In genomic region chr10:11609492-11610093, GRCh38 we compare ENCODE assay signal across 9 cellular contexts. TPM values are rescaled to one million over a fixed set of nuclear protein-coding genes. Genes with fewer than 3 reads are reported as not detected.
DNase-seq lines count a peak whose midpoint lies in the region; ATAC-seq and TF ChIP-seq lines count a peak whose summit lies in the region.
"Had no signal": no experiment of that assay in that cellular context is flagged by ENCODE, and none has a peak within 500 bp of the region (broad histone marks: within the 10 kb centered on the region; RNA-seq: fewer than 3 reads in every experiment).

No MANE protein-coding gene starts in this region.

- intact Hi-C loops in ascending aorta (cut with DNase I), result loop anchor here (2.0 to 10.0 kb wide), 6 partner anchors 57 to 1738 kb away; partner anchors contain the start of genes DHTKD1, ECHDC3 and SEPHS1

- H3K36me3 ChIP-seq in HUES48 (ENCODE audit: control insufficient read depth, insufficient read depth, low read length), result no peaks in the 10 kb centered on the region
- no peaks in the 10 kb centered on the region for H3K36me3 ChIP-seq in duodenal mucosa (ENCODE audit: control insufficient read depth in 1 of 2, insufficient read depth in 2 of 2, low read length in 2 of 2)
- no peaks in the 10 kb centered on the region for H3K36me3 ChIP-seq in ascending aorta

- H3K9me3 ChIP-seq in HUES48 (ENCODE audit: control insufficient read depth, insufficient read depth, low read length), result no peaks in the 10 kb centered on the region
- no peaks in the 10 kb centered on the region for H3K9me3 ChIP-seq in duodenal mucosa (ENCODE audit: control insufficient read depth in 1 of 2, low read length in 2 of 2)
- no peaks in the 10 kb centered on the region for H3K9me3 ChIP-seq in ascending aorta
- H3K9me3 ChIP-seq: psoas muscle had no signal

- no peak for TF ChIP-seq CTCF in progenitor cell of endocrine pancreas (IDR thresholded peaks at IDR 0.05; ENCODE audit: unreplicated experiment)
- no peak for TF ChIP-seq CTCF in ascending aorta (IDR thresholded peaks at IDR 0.05)

- H3K27ac Mint-ChIP-seq in progenitor cell of endocrine pancreas, result peak overlapping the region; percentile 90

- H3K4me3 ChIP-seq in HUES48 (ENCODE audit: low read depth, low read length) (peak overlapping the region; percentile 94), duodenal mucosa (ENCODE audit: low read depth in 1 of 2, low read length in 2 of 2) (peak overlapping the region; percentile 0 to 57), ascending aorta (peak overlapping the region in 1 of 2 donors; percentile 91)

- H3K4me1 ChIP-seq in HUES48 (ENCODE audit: control insufficient read depth, insufficient read depth, low read length), result peaks cover 35% of the 10 kb centered on the region
- H3K4me1 ChIP-seq in duodenal mucosa (ENCODE audit: control insufficient read depth in 1 of 2, insufficient read depth in 2 of 2, low read length in 2 of 2), result peaks cover 10 to 29% of the 10 kb centered on the region in 2 donors
- peaks cover 0 to 3% of the 10 kb centered on the region in 2 donors for H3K4me1 ChIP-seq in ascending aorta

- peak; percentile 32 for ATAC-seq in GM18511 (IDR thresholded peaks at IDR 0.05; ENCODE audit: unreplicated experiment)
- ATAC-seq: psoas muscle had no signal

- H3K27me3 Mint-ChIP-seq in progenitor cell of endocrine pancreas, result no peaks in the 10 kb centered on the region

- H3K4me1 Mint-ChIP-seq in progenitor cell of endocrine pancreas (ENCODE audit: low read depth), result peaks cover 36% of the 10 kb centered on the region

- peak overlapping the region; percentile 67 for H3K4me3 Mint-ChIP-seq in progenitor cell of endocrine pancreas (ENCODE audit: low read depth)

- H3K9me3 Mint-ChIP-seq in progenitor cell of endocrine pancreas (ENCODE audit: low read depth), result no peaks in the 10 kb centered on the region

- H3K27me3 ChIP-seq in HUES48 (ENCODE audit: control insufficient read depth, insufficient read depth, low read length) (peaks cover 8% of the 10 kb centered on the region), duodenal mucosa (ENCODE audit: control insufficient read depth in 1 of 2, insufficient read depth in 2 of 2, low read length in 2 of 2) (no peaks in the 10 kb centered on the region), ascending aorta (no peaks in the 10 kb centered on the region)

- H3K27ac ChIP-seq in HUES48 (ENCODE audit: low read depth, low read length) (no peak overlapping the region), duodenal mucosa (ENCODE audit: low read depth, low read length) (no peak overlapping the region), ascending aorta (no peak overlapping the region)
- H3K27ac ChIP-seq: psoas muscle had no signal

- H3K36me3 Mint-ChIP-seq in progenitor cell of endocrine pancreas (ENCODE audit: insufficient read depth), result no peaks in the 10 kb centered on the region

- H3K9ac ChIP-seq in HUES48 (ENCODE audit: low read depth, low read length) (no peak overlapping the region), duodenal mucosa (ENCODE audit: low read depth in 1 of 2, low read length in 2 of 2) (no peak overlapping the region)

- DNase-seq in progenitor cell of endocrine pancreas (ENCODE audit: low spot score, unreplicated experiment) (no peak), ascending aorta (ENCODE audit: low spot score in 2 of 2) (no peak), NCI-H774 (lab: John Stamatoyannopoulos, UW) (no peak), GDM1 (lab: John Stamatoyannopoulos, UW) (no peak)
- no peak for DNase-seq in activated CD4-positive, alpha-beta T cell treated with anti-CD3 and anti-CD28 coated beads, Interleukin-2, amount 50 U/mL, for 48 hours
- DNase-seq: psoas muscle had no signal

RNA-seq across cellular contexts. Expression of gene USP6NL, which starts 1.9 kb away (rescaled TPM):
- total RNA-seq in progenitor cell of endocrine pancreas (37.3 and 39.2 TPM in 2 replicates), ascending aorta (20.5 TPM)
